ENCODE assay signal across 8 cellular contexts in the genomic region with DNA sequence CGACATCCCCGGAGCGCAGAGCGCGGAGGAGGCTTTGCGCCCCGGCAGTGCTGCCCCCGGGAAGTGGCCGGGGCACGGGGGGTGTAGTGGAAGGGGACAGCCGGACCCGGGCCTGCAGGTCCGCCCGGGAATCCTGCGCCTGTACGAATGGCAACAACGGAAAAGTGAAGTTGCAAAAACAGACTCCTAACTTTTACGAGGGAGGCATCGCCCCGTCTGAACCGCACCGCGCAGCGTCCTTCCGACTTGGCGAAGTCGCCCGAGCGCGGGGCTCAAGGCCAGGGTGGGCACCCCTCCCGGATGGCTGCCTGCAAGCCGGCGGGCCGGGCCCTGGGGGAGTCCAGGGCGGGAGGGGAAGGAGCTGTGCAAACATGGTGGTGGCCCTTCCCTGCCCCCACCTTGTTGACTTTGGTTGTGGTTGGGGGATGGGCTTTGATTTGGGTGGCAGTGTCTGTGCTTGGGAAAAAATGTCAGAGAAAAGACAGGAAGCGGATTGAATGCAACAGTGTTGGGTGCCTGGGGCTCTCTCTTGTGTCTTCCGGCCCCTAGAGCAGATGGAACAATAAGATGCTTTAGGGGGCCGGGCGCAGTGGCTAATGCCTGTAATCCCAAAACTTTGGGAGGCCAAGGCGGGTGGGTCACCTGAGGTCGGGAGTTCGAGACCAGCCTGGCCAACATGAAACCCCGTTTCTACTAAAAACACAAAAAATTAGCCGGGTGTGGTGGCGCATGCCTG. TPM values are rescaled to one million over a fixed set of nuclear protein-coding genes. Genes with fewer than 3 reads are reported as not detected.
DNase-seq lines count a peak whose midpoint lies in the region; ATAC-seq and TF ChIP-seq lines count a peak whose summit lies in the region.

No MANE protein-coding gene starts in this region.

- H3K9me3 Mint-ChIP-seq in chondrocyte (ENCODE audit: low read depth), result no peaks in the 10 kb centered on the region

- TF ChIP-seq POLR2A in NB4 (IDR thresholded peaks at IDR 0.05; ENCODE audit: extremely low read depth, insufficient read length), result no peak

- ATAC-seq in GM18870 (IDR thresholded peaks at IDR 0.05; ENCODE audit: unreplicated experiment) (no peak), GM21717 (IDR thresholded peaks at IDR 0.05; ENCODE audit: unreplicated experiment) (no peak)

- peak overlapping the region; percentile 91 for H3K27ac Mint-ChIP-seq in chondrocyte (ENCODE audit: unreplicated experiment)

- H3K4me1 Mint-ChIP-seq in chondrocyte (ENCODE audit: low read depth), result peaks cover 29% of the 10 kb centered on the region

- H3K4me3 ChIP-seq in GM12864 (ENCODE audit: low read depth, low read length) (peak overlapping the region; percentile 62), NB4 (ENCODE audit: low read depth, low read length) (peak overlapping the region; percentile 68)

- H3K36me3 Mint-ChIP-seq in chondrocyte (ENCODE audit: low read depth), result peaks cover 10% of the 10 kb centered on the region

- no peaks in the 10 kb centered on the region for H3K27me3 Mint-ChIP-seq in chondrocyte (ENCODE audit: low read depth)

- DNase-seq in GM12864 (ENCODE audit: low read depth) (no peak), NB4 (ENCODE audit: low read depth) (peak; percentile 71), chondrocyte (ENCODE audit: low spot score) (no peak)
- peak; percentile 69 for DNase-seq in stimulated activated CD4-positive, alpha-beta T cell treated with anti-CD3 and anti-CD28 coated beads, Interleukin-1b, Interleukin-23, amount 100 ng/mL, for 48 hours

- H3K27me3 ChIP-seq in layer of hippocampus (ENCODE audit: control insufficient read depth, insufficient read depth, low read length), result no peaks in the 10 kb centered on the region

- TF ChIP-seq CTCF in GM12864 (IDR thresholded peaks at IDR 0.05; ENCODE audit: low read depth, low read length, missing control alignments), result no peak
- TF ChIP-seq CTCF in NB4 (IDR thresholded peaks at IDR 0.05; ENCODE audit: low read depth, low read length), result no peak
- no peak for TF ChIP-seq CTCF in VCaP (conservative IDR thresholded peaks at IDR 0.05)
- TF ChIP-seq CTCF in chondrocyte (IDR thresholded peaks at IDR 0.05), result no peak

- H3K4me3 Mint-ChIP-seq in chondrocyte (ENCODE audit: unreplicated experiment), result peak overlapping the region; percentile 88

- H3K27ac ChIP-seq in VCaP, result peak overlapping the region; percentile 98
- H3K27ac ChIP-seq in layer of hippocampus (ENCODE audit: low read depth, low read length), result peak overlapping the region; percentile 91

RNA-seq across cellular contexts. Expression of gene RNF213, which starts 0.7 kb away (rescaled TPM):
- 72.5 to 104 TPM (median 73.2 TPM) in 3 replicates for total RNA-seq in chondrocyte

RNA-seq across cellular contexts. Expression of gene SLC26A11, which starts 41.1 kb away (rescaled TPM):
- total RNA-seq in chondrocyte, result 16.2 to 19.0 TPM (median 16.2 TPM) in 3 replicates

RNA-seq across cellular contexts. Expression of gene SGSH, which starts 41.2 kb away (rescaled TPM):
- 42.6 to 45.4 TPM (median 44.7 TPM) in 3 replicates for total RNA-seq in chondrocyte

Comparison
In these comparisons a context has a peak if more than half of its experiments do, and no peak if none do; other contexts are left out.
1. DNase-seq: peak in NB4 (single experiment) and stimulated activated CD4-positive, alpha-beta T cell treated with anti-CD3 and anti-CD28 coated beads, Interleukin-1b, Interleukin-23, amount 100 ng/mL, for 48 hours (single experiment); none in GM12864 (single experiment) and chondrocyte (single experiment).